In the genomic region with DNA sequence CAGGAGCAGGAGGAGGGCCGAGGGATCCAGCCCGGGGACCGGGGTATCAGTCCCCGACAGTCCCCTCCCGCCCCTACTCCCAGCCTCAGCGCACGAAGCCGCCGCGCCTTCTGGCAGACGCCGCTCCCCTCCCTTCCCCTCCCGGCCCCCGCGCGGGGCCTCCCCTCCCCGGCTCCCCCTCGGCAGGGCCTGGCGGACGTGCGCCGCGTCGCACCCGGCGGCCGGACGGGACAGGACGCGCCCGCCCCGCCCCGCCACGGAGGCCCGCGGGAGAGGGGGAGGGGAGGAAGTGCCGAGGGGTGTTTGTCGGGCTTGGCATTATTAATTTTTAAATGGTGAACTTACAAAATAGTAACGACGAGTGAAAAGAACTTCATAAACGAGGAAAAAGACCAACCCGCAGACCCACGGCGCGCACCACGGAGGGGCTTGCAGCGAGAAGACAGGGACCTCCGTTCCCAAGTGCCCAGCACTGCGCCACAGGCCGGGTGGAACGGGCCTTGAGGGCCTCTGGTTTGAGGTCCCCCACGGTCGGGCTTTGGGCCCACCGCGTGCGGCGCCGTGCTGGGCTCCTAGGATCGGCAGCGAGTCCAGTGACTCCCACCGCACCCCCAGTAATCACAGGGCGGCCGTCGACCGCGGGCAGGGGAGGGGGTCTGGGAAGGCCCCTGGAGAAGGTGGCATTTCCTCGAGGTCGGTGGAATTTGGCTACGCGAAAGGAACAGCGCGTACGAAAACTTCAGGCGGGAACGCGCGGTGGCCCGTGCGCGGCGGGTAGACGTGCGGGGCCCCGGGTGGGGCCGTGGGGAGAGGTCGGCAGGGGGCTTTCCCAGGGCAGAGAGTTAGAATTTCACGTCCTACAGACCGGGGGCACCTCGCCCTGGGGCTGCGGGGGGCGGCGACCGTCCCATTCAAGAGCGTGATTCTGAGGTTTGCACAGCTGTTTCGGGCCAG, we compare ENCODE assay signal across 1 cellular context.
TF ChIP-seq lines count a peak whose summit lies in the region.

No MANE protein-coding gene starts in this region.

TF ChIP-seq in HCT116, 20 proteins besides CTCF, POLR2A, EP300 and RAD21:
- peak; percentile 52 for TF ChIP-seq POLR2AphosphoS5 (IDR thresholded peaks at IDR 0.05; ENCODE audit: low read depth, low read length)
- peak; percentile 82 for TF ChIP-seq ZFX (IDR thresholded peaks at IDR 0.05)
- no peak for TF ChIP-seq EZH2 (IDR thresholded peaks at IDR 0.05)
- no peak for TF ChIP-seq ZBTB33 (IDR thresholded peaks at IDR 0.05; ENCODE audit: extremely low read depth, insufficient replicate concordance, low read length)
